8 cellular contexts compared by ENCODE assay signal in the genomic region with DNA sequence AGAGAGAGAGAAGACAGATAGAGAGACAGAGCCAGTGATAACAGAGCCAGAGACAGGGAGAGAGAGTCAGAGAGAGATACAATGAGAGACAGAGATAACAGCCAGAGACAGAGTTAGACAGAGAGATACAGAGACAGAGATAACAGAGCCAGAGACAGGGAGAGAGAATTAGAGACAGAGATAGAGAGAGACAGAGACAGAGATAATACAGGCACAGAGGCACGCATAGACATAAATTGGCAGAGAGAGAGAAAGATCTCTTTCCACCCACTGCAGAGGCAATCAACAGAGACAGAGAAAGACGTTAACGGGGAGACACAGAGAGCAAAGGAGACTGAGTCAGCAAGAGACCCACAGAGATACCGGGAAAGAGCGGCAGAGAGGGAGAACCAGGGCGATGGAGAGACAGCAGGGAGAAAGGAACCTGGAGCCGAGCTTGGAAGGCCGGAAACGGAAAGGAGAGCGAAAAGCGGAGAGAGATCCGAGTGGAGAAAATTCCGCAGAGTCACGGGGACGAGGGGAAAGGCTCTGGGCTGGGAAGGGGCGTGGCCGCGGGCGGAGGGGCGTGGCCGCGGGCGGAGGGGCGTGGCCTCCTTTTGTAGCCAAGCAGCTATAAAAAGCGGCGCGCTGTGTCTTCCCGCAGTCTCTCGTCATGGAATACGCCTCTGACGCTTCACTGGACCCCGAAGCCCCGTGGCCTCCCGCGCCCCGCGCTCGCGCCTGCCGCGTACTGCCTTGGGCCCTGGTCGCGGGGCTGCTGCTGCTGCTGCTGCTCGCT.
DNase-seq lines count a peak whose midpoint lies in the region; ATAC-seq lines count a peak whose summit lies in the region.

Gene TNFSF9 (plus strand): TSS at position 642 of the 778 bp plus-strand sequence. CDS start 11 bp downstream, at position 653.

- ATAC-seq in HG02610 (IDR thresholded peaks at IDR 0.05; ENCODE audit: unreplicated experiment) (peak; percentile 27), HG03520 (IDR thresholded peaks at IDR 0.05; ENCODE audit: unreplicated experiment) (no peak)

- DNase-seq in EH (ENCODE audit: low read depth), result peak; percentile 86
- peak; percentile 69 for DNase-seq in NCI-H2171 treated with DMSO at 0.1 percent for 48 hours (lab: John Stamatoyannopoulos, UW)
- DNase-seq in activated CD4-positive, alpha-beta T cell treated with anti-CD3 and anti-CD28 coated beads for 24 hours (ENCODE audit: low read depth in 2 of 2), result peak; percentile 78 to 82
- DNase-seq in cerebellar nuclear complex (lab: John Stamatoyannopoulos, UW), result peak; percentile 33 to 77
- peak; percentile 93 for DNase-seq in kidney glomerular epithelial cell (lab: John Stamatoyannopoulos, UW)
- peak; percentile 87 for DNase-seq in stimulated activated CD4-positive, alpha-beta T cell treated with anti-CD3 and anti-CD28 coated beads, Interleukin-15, amount 100 ng/mL, for 24 hours
